In the genomic region with DNA sequence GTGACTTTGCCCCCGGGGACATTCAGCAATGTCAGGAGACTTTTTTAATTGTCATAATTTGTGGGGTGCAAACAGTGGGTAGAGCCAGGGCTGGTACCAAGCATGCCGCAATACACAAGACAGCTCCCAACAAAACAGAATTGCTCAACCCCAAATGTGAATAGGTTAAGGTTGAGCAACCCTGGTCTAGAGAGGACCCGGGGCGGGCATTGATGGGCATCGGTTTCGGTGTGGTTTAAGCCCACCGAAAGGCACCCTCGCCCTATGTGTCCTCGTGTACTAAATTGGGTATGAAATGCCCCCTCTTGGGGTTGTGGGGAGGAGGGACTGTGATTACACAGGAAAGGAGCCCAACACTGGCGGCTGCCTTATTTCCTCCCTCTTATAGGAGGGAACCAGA, we compare ENCODE assay signal across 24 cellular contexts. TPM values are rescaled to one million over a fixed set of nuclear protein-coding genes. Genes with fewer than 3 reads are reported as not detected.
DNase-seq lines count a peak whose midpoint lies in the region; ATAC-seq and TF ChIP-seq lines count a peak whose summit lies in the region.
"Had no signal": no experiment of that assay in that cellular context is flagged by ENCODE, and none has a peak within 500 bp of the region (broad histone marks: within the 10 kb centered on the region; RNA-seq: fewer than 3 reads in every experiment).

No MANE protein-coding gene starts in this region.

- TF ChIP-seq CTCF in HL-60 (IDR thresholded peaks at IDR 0.05; ENCODE audit: insufficient read depth, low read length), result no peak
- TF ChIP-seq CTCF in neutrophil (IDR thresholded peaks at IDR 0.05), result no peak
- no peak for TF ChIP-seq CTCF in OCI-LY7 (conservative IDR thresholded peaks at IDR 0.05; ENCODE audit: low read length)
- TF ChIP-seq CTCF in GM10248 (IDR thresholded peaks at IDR 0.05; ENCODE audit: control extremely low read depth, extremely low read depth, low read depth, missing control alignments), result no peak

- H3K4me3 ChIP-seq in HL-60 (replicated peaks; ENCODE audit: insufficient read depth, low read length) (no peak overlapping the region), neutrophil (ENCODE audit: low read depth in 1 of 2, low read length in 1 of 2) (no peak overlapping the region), OCI-LY7 (ENCODE audit: low read depth, low read length, poor library complexity, severe bottlenecking) (no peak overlapping the region)
- H3K4me3 ChIP-seq: GM23338, HAP-1, Peyer's patch had no signal

- peaks cover 13% of the 10 kb centered on the region for H3K27me3 Mint-ChIP-seq in activated CD8-positive, alpha-beta memory T cell treated with anti-CD3 and anti-CD28 coated beads, Interleukin-2, amount 10 ng/mL, durations not matched to agents 7 days and 5 days

- peak; percentile 43 to 54 for DNase-seq in HL-60 (ENCODE audit: low read depth in 1 of 2, low spot score in 1 of 2)
- peak; percentile 47 for DNase-seq in MV-4-11 (lab: John Stamatoyannopoulos, UW)
- DNase-seq in SKM-1 treated with dmso at 0.1 percent for 144 hours (lab: John Stamatoyannopoulos, UW; ENCODE audit: unreplicated experiment), result peak; percentile 35
- no peak for DNase-seq in OCI-LY7 (ENCODE audit: low spot score)
- DNase-seq in GM10248 (ENCODE audit: extremely low spot score), result no peak
- DNase-seq in activated CD4-positive, alpha-beta T cell treated with anti-CD3 and anti-CD28 coated beads for 48 hours, result no peak
- no peak for DNase-seq in activated CD8-positive, alpha-beta memory T cell treated with anti-CD3 and anti-CD28 coated beads, Interleukin-2, amount 10 ng/mL, durations not matched to agents 7 days and 5 days
- DNase-seq: C1 segment of cervical spinal cord; Calu3; CD8-positive, alpha-beta T cell; DMS153; KG1; NCI-H1417 treated with DMSO at 0.1 percent for 48 hours; NCI-H187 treated with DMSO at 0.1 percent for 48 hours; NCI-H2107; NCI-H446 treated with DMSO at 0.1 percent for 48 hours; NCI-H526 treated with DMSO at 0.1 percent for 48 hours; Peyer's patch; SW 1271 had no signal

- H4K20me1 ChIP-seq in OCI-LY7 (ENCODE audit: insufficient read depth, low read length), result no peaks in the 10 kb centered on the region

- H3K36me3 ChIP-seq in neutrophil (no peaks in the 10 kb centered on the region), OCI-LY7 (ENCODE audit: insufficient read depth, low read length) (no peaks in the 10 kb centered on the region)
- H3K36me3 ChIP-seq: HAP-1, Peyer's patch had no signal

- intact Hi-C loops in OCI-LY7 (cut with micrococcal nuclease; ENCODE audit: unreplicated experiment), result loop anchor here (5.0 kb wide), 1 partner anchor 662 kb away; no protein-coding TSS in a partner anchor

- no peaks in the 10 kb centered on the region for H3K9me2 ChIP-seq in OCI-LY7 (ENCODE audit: insufficient read depth, low read length)

- no peak overlapping the region for H2AFZ ChIP-seq in OCI-LY7 (ENCODE audit: low read length)
- H2AFZ ChIP-seq: GM23338 had no signal

- no peak overlapping the region for H3K27ac Mint-ChIP-seq in activated CD8-positive, alpha-beta memory T cell treated with anti-CD3 and anti-CD28 coated beads, Interleukin-2, amount 10 ng/mL, durations not matched to agents 7 days and 5 days
- H3K27ac Mint-ChIP-seq: CD8-positive, alpha-beta T cell; GM23338 had no signal

- no peak overlapping the region for H3K4me2 ChIP-seq in OCI-LY7 (ENCODE audit: low read length)
- H3K4me2 ChIP-seq: GM23338 had no signal

- BruUV-seq in OCI-LY7 (replicated peaks; lab: Mats Ljungman, UMichigan), result no TSS peak

- no peak for ATAC-seq in activated CD8-positive, alpha-beta memory T cell treated with anti-CD3 and anti-CD28 coated beads, Interleukin-2, amount 10 ng/mL, durations not matched to agents 7 days and 5 days
- ATAC-seq: CD8-positive, alpha-beta T cell; GM23338 had no signal

- no peaks in the 10 kb centered on the region for H3K36me3 Mint-ChIP-seq in activated CD8-positive, alpha-beta memory T cell treated with anti-CD3 and anti-CD28 coated beads, Interleukin-2, amount 10 ng/mL, durations not matched to agents 7 days and 5 days
- H3K36me3 Mint-ChIP-seq: CD8-positive, alpha-beta T cell had no signal

- H3K27me3 ChIP-seq in HL-60 (ENCODE audit: insufficient read depth, poor library complexity, severe bottlenecking) (no peaks in the 10 kb centered on the region), neutrophil (no peaks in the 10 kb centered on the region)
- H3K27me3 ChIP-seq: Peyer's patch had no signal

- POLR2A ChIA-PET in OCI-LY7 (lab: Charles Lee), result no interaction called here
- POLR2A ChIA-PET in GM10248 (lab: Yijun Ruan, JAX), result no interaction called here

- H3K27ac ChIP-seq in HL-60 (replicated peaks) (no peak overlapping the region), neutrophil (peak overlapping the region; percentile 18), OCI-LY7 (ENCODE audit: low read depth, low read length, poor library complexity, severe bottlenecking) (no peak overlapping the region)
- H3K27ac ChIP-seq: Peyer's patch had no signal

- H3K4me3 Mint-ChIP-seq in activated CD8-positive, alpha-beta memory T cell treated with anti-CD3 and anti-CD28 coated beads, Interleukin-2, amount 10 ng/mL, durations not matched to agents 7 days and 5 days, result no peak overlapping the region
- H3K4me3 Mint-ChIP-seq: CD8-positive, alpha-beta T cell; GM23338 had no signal

- CTCF ChIA-PET in OCI-LY7 (lab: Charles Lee; ENCODE audit: unreplicated experiment) (interaction anchor here (0.6 kb wide), 1 partner anchor 78 kb away, joined by 3 read pairs; no protein-coding TSS in a partner anchor), GM10248 (lab: Yijun Ruan, JAX) (interaction anchor here (1.3 to 14.6 kb wide), 7 partner anchors 10 to 660 kb away, joined by 3 to 302 read pairs (median 6); no protein-coding TSS in a partner anchor)
- CTCF ChIA-PET in activated CD8-positive, alpha-beta memory T cell treated with anti-CD3 and anti-CD28 coated beads, Interleukin-2, amount 10 ng/mL, durations not matched to agents 7 days and 5 days (lab: Charles Lee), result interaction anchor here (0.9 to 5.8 kb wide), 7 partner anchors 13 to 167 kb away, joined by 3 to 80 read pairs (median 6); a partner anchor contains a TSS

- H3K4me1 ChIP-seq in neutrophil (ENCODE audit: control insufficient read depth in 1 of 2, insufficient read depth in 1 of 2, low read depth in 1 of 2, low read length in 1 of 2), result peaks cover 16 to 32% of the 10 kb centered on the region in 2 experiments
- no peaks in the 10 kb centered on the region for H3K4me1 ChIP-seq in OCI-LY7 (ENCODE audit: insufficient read depth, low read length, poor library complexity, severe bottlenecking)
- H3K4me1 ChIP-seq: Peyer's patch had no signal

- H3K9me3 Mint-ChIP-seq in activated CD8-positive, alpha-beta memory T cell treated with anti-CD3 and anti-CD28 coated beads, Interleukin-2, amount 10 ng/mL, durations not matched to agents 7 days and 5 days (ENCODE audit: low read depth), result no peaks in the 10 kb centered on the region
- H3K9me3 Mint-ChIP-seq: CD8-positive, alpha-beta T cell; GM23338 had no signal

- peaks cover 6% of the 10 kb centered on the region for H3K4me1 Mint-ChIP-seq in activated CD8-positive, alpha-beta memory T cell treated with anti-CD3 and anti-CD28 coated beads, Interleukin-2, amount 10 ng/mL, durations not matched to agents 7 days and 5 days
- H3K4me1 Mint-ChIP-seq: GM23338 had no signal

- H3K79me2 ChIP-seq in OCI-LY7 (ENCODE audit: insufficient read depth, low read depth, low read length), result no peaks in the 10 kb centered on the region

- H3K9me3 ChIP-seq in neutrophil, result no peaks in the 10 kb centered on the region
- no peaks in the 10 kb centered on the region for H3K9me3 ChIP-seq in OCI-LY7 (ENCODE audit: low read length)
- H3K9me3 ChIP-seq: HAP-1, Peyer's patch had no signal

RNA-seq across cellular contexts. Expression of a gene that starts 36.0 kb away (rescaled TPM):
- not detected in 2 replicates for total RNA-seq in OCI-LY7 (2014; rRNA removed; shearing (Covaris generic))
- not detected in 2 replicates for total RNA-seq in OCI-LY7 (2022)
- not detected for total RNA-seq in activated CD8-positive, alpha-beta memory T cell treated with anti-CD3 and anti-CD28 coated beads, Interleukin-2, amount 10 ng/mL, durations not matched to agents 7 days and 5 days
- total RNA-seq: Calu3; CD8-positive, alpha-beta T cell; G401; SK-MEL-5 had no signal

RNA-seq across cellular contexts. Expression of a gene that starts 59.5 kb away (rescaled TPM):
- not detected in 2 replicates for total RNA-seq in OCI-LY7 (2014; rRNA removed; shearing (Covaris generic))
- 0.18 TPM in 1 of 2 replicates, not detected in the other for total RNA-seq in OCI-LY7 (2022)
- total RNA-seq in activated CD8-positive, alpha-beta memory T cell treated with anti-CD3 and anti-CD28 coated beads, Interleukin-2, amount 10 ng/mL, durations not matched to agents 7 days and 5 days, result under 1 TPM; 0.35 TPM
- total RNA-seq: CD8-positive, alpha-beta T cell had no signal

Comparison
In these comparisons a context has a peak if more than half of its experiments do, and no peak if none do; other contexts are left out.
1. DNase-seq: peak in HL-60 (2 of 2), MV-4-11 (single experiment) and SKM-1 treated with dmso at 0.1 percent for 144 hours (single experiment); none in OCI-LY7 (single experiment), GM10248 (single experiment), activated CD4-positive, alpha-beta T cell treated with anti-CD3 and anti-CD28 coated beads for 48 hours (single experiment) and activated CD8-positive, alpha-beta memory T cell treated with anti-CD3 and anti-CD28 coated beads, Interleukin-2, amount 10 ng/mL, durations not matched to agents 7 days and 5 days (single experiment).